In the genomic region with DNA sequence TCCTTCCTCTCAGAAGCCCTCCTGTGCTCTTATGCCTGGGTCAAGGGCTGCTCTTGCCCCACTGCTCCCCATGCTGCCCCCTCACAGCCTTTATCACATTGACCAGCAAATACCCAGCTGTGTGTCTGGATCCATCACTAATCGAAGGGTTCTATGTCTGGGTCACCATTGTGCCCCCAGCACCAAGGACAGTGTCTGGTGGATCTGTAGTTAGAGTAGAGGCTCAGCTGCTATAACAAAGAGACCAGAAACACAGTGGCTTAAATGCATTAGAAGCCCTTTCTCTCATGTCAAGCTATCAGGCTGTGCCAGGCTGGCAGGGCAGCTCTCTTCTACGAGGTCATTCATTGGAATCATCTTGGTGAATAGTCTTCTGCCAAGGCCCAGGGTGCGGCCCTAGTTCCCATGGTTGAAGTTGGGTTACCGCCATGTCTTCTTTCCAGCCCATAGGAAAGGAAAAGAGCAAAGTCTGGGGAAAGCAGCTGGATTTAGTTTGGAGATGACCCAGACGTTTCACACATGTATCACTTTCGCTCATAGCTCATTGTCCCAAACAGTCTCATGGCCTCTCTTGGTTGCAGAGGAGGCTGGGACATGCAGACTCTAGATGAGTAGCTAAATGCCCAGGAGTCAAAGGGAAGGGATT, we compare ENCODE assay signal across 20 cellular contexts. TPM values are rescaled to one million over a fixed set of nuclear protein-coding genes. Genes with fewer than 3 reads are reported as not detected.
"Had no signal": no experiment of that assay in that cellular context is flagged by ENCODE, and none has a peak within 500 bp of the region (broad histone marks: within the 10 kb centered on the region; RNA-seq: fewer than 3 reads in every experiment).

No MANE protein-coding gene starts in this region.

- H2AFZ ChIP-seq: parathyroid adenoma had no signal

- DNase-seq: effector memory CD4-positive, alpha-beta T cell; foreskin keratinocyte; immature natural killer cell; left cardiac atrium; left ventricle myocardium inferior; mesendoderm; naive B cell; stimulated activated CD4-positive, alpha-beta T cell treated with anti-CD3 and anti-CD28 coated beads, Interleukin-12 subunit alpha, Interleukin-12 subunit beta, amount 100 ng/mL, for 4 hours; stimulated activated naive CD4-positive, alpha-beta T cell treated with Interleukin-2 at 50 U/mL for 16 hours; trophoblast cell had no signal

- H3K4me1 ChIP-seq: foreskin keratinocyte, left ventricle myocardium inferior, parathyroid adenoma had no signal

- H3K27ac ChIP-seq: epithelial cell of prostate, foreskin keratinocyte, left ventricle myocardium inferior, parathyroid adenoma had no signal

- H3K79me2 ChIP-seq: parathyroid adenoma had no signal

- H3K27me3 ChIP-seq: esophagus muscularis mucosa had no signal

- H3K9ac ChIP-seq: parathyroid adenoma had no signal

- H3K36me3 ChIP-seq: esophagus muscularis mucosa, left ventricle myocardium inferior had no signal

- H3K9me3 ChIP-seq: esophagus muscularis mucosa, left ventricle myocardium inferior had no signal

- FAIRE-seq: endometrium, keratinocyte, urothelium cell line had no signal

- ATAC-seq: foreskin keratinocyte, left cardiac atrium, sciatic nerve had no signal

- H3K4me3 ChIP-seq: esophagus muscularis mucosa, left ventricle myocardium inferior, lung, skin epidermis had no signal

RNA-seq across cellular contexts. Expression of gene STUM, which starts 32.2 kb away (rescaled TPM):
- total RNA-seq: foreskin keratinocyte, pulmonary artery endothelial cell had no signal
- polyA plus RNA-seq: foreskin keratinocyte, immature natural killer cell had no signal
